In the genomic region with DNA sequence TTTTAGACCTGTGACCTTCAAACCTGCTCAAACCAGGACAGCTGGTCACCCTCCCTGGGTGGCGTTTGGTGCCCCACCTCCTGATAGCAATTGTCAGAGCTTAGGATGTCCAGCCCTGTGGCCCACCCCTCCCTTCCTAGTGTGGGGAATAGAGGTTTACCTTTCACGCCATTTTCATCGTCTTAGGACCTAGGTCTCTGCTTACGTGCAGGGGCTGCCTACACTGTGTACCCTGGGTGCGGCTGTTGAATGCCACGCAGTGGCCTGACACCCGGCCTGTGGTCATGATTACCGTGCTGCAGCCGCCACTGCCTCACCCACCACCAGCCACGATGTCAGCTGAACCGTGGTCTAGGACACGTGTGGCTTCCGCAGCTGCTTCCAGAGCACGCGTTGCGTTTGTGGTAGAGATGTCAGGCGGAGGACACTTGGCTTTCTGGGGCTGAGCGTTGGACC, we compare ENCODE assay signal across 11 cellular contexts.
DNase-seq lines count a peak whose midpoint lies in the region; ATAC-seq, FAIRE-seq and TF ChIP-seq lines count a peak whose summit lies in the region.
"Had no signal": no experiment of that assay in that cellular context is flagged by ENCODE, and none has a peak within 500 bp of the region (broad histone marks: within the 10 kb centered on the region; RNA-seq: fewer than 3 reads in every experiment).

No MANE protein-coding gene starts in this region.

- POLR2A ChIA-PET in MCF 10A (lab: Yijun Ruan, JAX) = no interaction called here

- no peak for FAIRE-seq in urothelium cell line (lab: Jason Lieb, UNC)
- FAIRE-seq: GM12891 had no signal

- 74 to 87% (median 82%) methylated on average over 16 to 18 of the region's 18 CpGs for WGBS in stomach, 5 donors

- no peaks in the 10 kb centered on the region for H3K9me3 Mint-ChIP-seq in MCF 10A (ENCODE audit: unreplicated experiment)

- H3K27ac ChIP-seq in Peyer's patch (peak overlapping the region in 3 of 4 donors; percentile 12 to 67 (median 20)), lower lobe of right lung (peak overlapping the region; percentile 68), stomach (peak overlapping the region in 4 of 5 donors; percentile 23 to 81 (median 66))

- no peak for TF ChIP-seq EP300 in stomach (IDR thresholded peaks at IDR 0.05)

- ATAC-seq in lower lobe of right lung = no peak
- no peak for ATAC-seq in GM19324 (IDR thresholded peaks at IDR 0.05; ENCODE audit: low FRiP score, unreplicated experiment)
- ATAC-seq in GM18867 (IDR thresholded peaks at IDR 0.05; ENCODE audit: unreplicated experiment) = no peak
- ATAC-seq in left colon = no peak

- peaks cover 52% of the 10 kb centered on the region for H3K36me3 Mint-ChIP-seq in MCF 10A (ENCODE audit: insufficient read depth, unreplicated experiment)

- intact Hi-C loops in MCF 10A (cut with micrococcal nuclease) (no loop called here), lower lobe of right lung (cut with DNase I) (no loop called here), stomach (cut with DNase I; ENCODE audit: low total_unique reads) (loop anchor here (10.0 kb wide), 1 partner anchor 119 kb away; no protein-coding TSS in a partner anchor), left colon (cut with DNase I, micrococcal nuclease) (no loop called here)

- no peak overlapping the region for H3K27ac Mint-ChIP-seq in MCF 10A (ENCODE audit: low read depth, unreplicated experiment)

- DNase-seq in Peyer's patch (peak in 1 of 3 donors; percentile 36), MCF 10A (ENCODE audit: unreplicated experiment) (no peak), lower lobe of right lung (no peak), stomach (no peak), urothelium cell line (ENCODE audit: low spot score) (no peak), left colon (no peak)
- DNase-seq: activated CD4-positive, alpha-beta T cell treated with anti-CD3 and anti-CD28 coated beads, Interleukin-2, amount 50 U/mL, for 48 hours; stimulated activated CD4-positive, alpha-beta T cell treated with anti-CD3 and anti-CD28 coated beads, Interleukin-4, amount 100 ng/mL, for 4 hours had no signal

- H3K36me3 ChIP-seq in Peyer's patch (peaks cover 0 to 53% (median 0%) of the 10 kb centered on the region in 3 donors), lower lobe of right lung (peaks cover 80% of the 10 kb centered on the region), stomach (peaks cover 27 to 91% (median 71%) of the 10 kb centered on the region in 4 donors)

- H3K27me3 ChIP-seq in Peyer's patch (no peaks in the 10 kb centered on the region), lower lobe of right lung (ENCODE audit: low read depth) (no peaks in the 10 kb centered on the region), stomach (no peaks in the 10 kb centered on the region)

- TF ChIP-seq CTCF in Peyer's patch (IDR thresholded peaks at IDR 0.05) (no peak), MCF 10A (IDR thresholded peaks at IDR 0.05; ENCODE audit: unreplicated experiment) (no peak), lower lobe of right lung (IDR thresholded peaks at IDR 0.05) (no peak), stomach (IDR thresholded peaks at IDR 0.05) (no peak)

- peaks cover 11% of the 10 kb centered on the region for H3K4me1 Mint-ChIP-seq in MCF 10A (ENCODE audit: insufficient read depth, unreplicated experiment)

- no peak overlapping the region for H3K4me3 ChIP-seq in Peyer's patch
- H3K4me3 ChIP-seq in lower lobe of right lung = peak overlapping the region; percentile 27
- peak overlapping the region in 2 of 4 donors; percentile 7 to 17 for H3K4me3 ChIP-seq in stomach

- TF ChIP-seq POLR2A in Peyer's patch (IDR thresholded peaks at IDR 0.05) = no peak
- TF ChIP-seq POLR2A in stomach (IDR thresholded peaks at IDR 0.05) = no peak

- CTCF ChIA-PET in MCF 10A (lab: Yijun Ruan, JAX) = interaction anchor here (0.7 to 1.1 kb wide), 3 partner anchors 117 to 1676 kb away, joined by 3 to 5 read pairs (median 3); no protein-coding TSS in a partner anchor

- H3K9me3 ChIP-seq in Peyer's patch (no peaks in the 10 kb centered on the region), lower lobe of right lung (no peaks in the 10 kb centered on the region), stomach (no peaks in the 10 kb centered on the region)

- BruUV-seq in MCF 10A (replicated peaks; lab: Mats Ljungman, UMichigan) = no TSS peak

- H3K4me3 Mint-ChIP-seq in MCF 10A (ENCODE audit: unreplicated experiment) = peak overlapping the region; percentile 56

- H3K27me3 Mint-ChIP-seq in MCF 10A (ENCODE audit: insufficient read depth, unreplicated experiment) = no peaks in the 10 kb centered on the region

- H3K4me1 ChIP-seq in Peyer's patch = peaks cover 0 to 12% (median 0%) of the 10 kb centered on the region in 4 donors
- H3K4me1 ChIP-seq in lower lobe of right lung = peaks cover 12% of the 10 kb centered on the region
- H3K4me1 ChIP-seq in stomach = peaks cover 16 to 57% (median 29%) of the 10 kb centered on the region in 4 donors
